14 cellular contexts compared by ENCODE assay signal in genomic region chr10:107450056-107450455, GRCh38.
"Had no signal": no experiment of that assay in that cellular context is flagged by ENCODE, and none has a peak within 500 bp of the region (broad histone marks: within the 10 kb centered on the region; RNA-seq: fewer than 3 reads in every experiment).

No MANE protein-coding gene starts in this region.

- ATAC-seq: activated CD8-positive, alpha-beta memory T cell treated with anti-CD3 and anti-CD28 coated beads, Interleukin-2, amount 10 ng/mL, durations not matched to agents 7 days and 5 days; left ventricle myocardium superior; psoas muscle; sciatic nerve; upper lobe of right lung had no signal

- H3K4me1 ChIP-seq: psoas muscle, testis, upper lobe of right lung had no signal

- H3K27ac ChIP-seq: psoas muscle, testis, upper lobe of right lung had no signal

- DNase-seq: activated CD4-positive, alpha-beta T cell treated with anti-CD3 and anti-CD28 coated beads for 1 hour; activated CD4-positive, alpha-beta T cell treated with anti-CD3 and anti-CD28 coated beads, Interleukin-2, amount 50 U/mL, for 48 hours; activated CD8-positive, alpha-beta memory T cell treated with anti-CD3 and anti-CD28 coated beads, Interleukin-2, amount 10 ng/mL, durations not matched to agents 7 days and 5 days; activated effector memory CD4-positive, alpha-beta T cell treated with Interleukin-2 at 50 U/mL for 16 hours; activated T-cell treated with anti-CD3 and anti-CD28 coated beads, Interleukin-2, amount 50 U/mL, for 24 hours; dermis blood vessel endothelial cell; erythroblast; kidney; left ventricle myocardium superior; mesendoderm; psoas muscle; testis; upper lobe of right lung had no signal

- H3K4me3 ChIP-seq: psoas muscle, testis, upper lobe of right lung had no signal

- H3K27me3 ChIP-seq: testis, upper lobe of right lung had no signal

- H3K36me3 ChIP-seq: upper lobe of right lung had no signal

- H3K9me3 ChIP-seq: psoas muscle, testis, upper lobe of right lung had no signal
